Comparison of ENCODE assay signal across 29 cellular contexts in the genomic region with DNA sequence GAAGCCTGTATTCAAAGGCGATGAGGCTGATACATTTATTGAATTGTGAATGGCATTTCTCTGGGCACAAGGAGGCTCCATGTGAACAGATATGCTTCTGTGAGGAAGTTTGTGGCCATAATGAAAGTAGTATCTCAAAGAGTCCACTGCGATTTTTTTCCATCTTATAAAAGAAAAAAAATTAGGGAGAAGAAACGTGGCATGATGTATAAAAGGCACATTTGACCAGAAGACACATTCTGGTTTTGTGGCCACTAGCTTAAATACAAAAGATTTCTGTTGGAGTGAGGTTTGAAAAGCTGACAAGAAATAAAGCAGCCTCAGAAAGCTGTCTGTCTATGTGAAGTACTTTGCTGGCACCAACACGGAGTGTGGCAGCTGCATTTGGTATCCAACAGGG.
"Had no signal": no experiment of that assay in that cellular context is flagged by ENCODE, and none has a peak within 500 bp of the region (broad histone marks: within the 10 kb centered on the region; RNA-seq: fewer than 3 reads in every experiment).

No MANE protein-coding gene starts in this region.

- H3K27ac Mint-ChIP-seq: activated naive CD4-positive, alpha-beta T cell treated with anti-CD3 and anti-CD28 coated beads, Interleukin-2, amount 10 ng/mL, durations not matched to agents 7 days and 5 days; activated naive CD8-positive, alpha-beta T cell treated with anti-CD3 and anti-CD28 coated beads, Interleukin-2, amount 10 ng/mL, durations not matched to agents 7 days and 5 days; activated T-helper 1 cell treated with anti-CD3 and anti-CD28 coated beads, Interleukin-12 subunit alpha, Interleukin-12 subunit beta, Interleukin-2, Interleukin-4 antibody, amounts not matched to agents 30 ng/mL and 10 ng/mL and 1 ng/mL, durations not matched to agents 14 hours and 24 hours and 36 hours; effector memory CD8-positive, alpha-beta T cell; natural killer cell; neural progenitor cell; progenitor cell of endocrine pancreas; T-helper 17 cell had no signal

- H3K9me3 Mint-ChIP-seq: activated naive CD4-positive, alpha-beta T cell treated with anti-CD3 and anti-CD28 coated beads, Interleukin-2, amount 10 ng/mL, durations not matched to agents 7 days and 5 days; activated T-helper 1 cell treated with anti-CD3 and anti-CD28 coated beads, Interleukin-12 subunit alpha, Interleukin-12 subunit beta, Interleukin-2, Interleukin-4 antibody, amounts not matched to agents 30 ng/mL and 10 ng/mL and 1 ng/mL, durations not matched to agents 14 hours and 24 hours and 36 hours; effector memory CD8-positive, alpha-beta T cell; natural killer cell had no signal

- H3K4me1 Mint-ChIP-seq: activated naive CD4-positive, alpha-beta T cell treated with anti-CD3 and anti-CD28 coated beads, Interleukin-2, amount 10 ng/mL, durations not matched to agents 7 days and 5 days; activated naive CD8-positive, alpha-beta T cell treated with anti-CD3 and anti-CD28 coated beads, Interleukin-2, amount 10 ng/mL, durations not matched to agents 7 days and 5 days; natural killer cell; T-helper 17 cell had no signal

- H3K27me3 Mint-ChIP-seq: activated naive CD4-positive, alpha-beta T cell treated with anti-CD3 and anti-CD28 coated beads, Interleukin-2, amount 10 ng/mL, durations not matched to agents 7 days and 5 days had no signal

- ATAC-seq: activated CD4-positive, CD25-positive, alpha-beta regulatory T cell treated with anti-CD3 and anti-CD28 coated beads, Interleukin-2, amount 50 U/mL, for 24 hours; effector memory CD8-positive, alpha-beta T cell; heart right ventricle; left lobe of liver; lower lobe of right lung; natural killer cell; right lobe of liver; stimulated activated naive CD8-positive, alpha-beta T cell treated with anti-CD3 and anti-CD28 coated beads, Interleukin-15, Interleukin-2, amounts not matched to agents 100 U/mL and 50 U/mL, for 24 hours; T-helper 17 cell had no signal

- DNase-seq: activated CD4-positive, alpha-beta T cell treated with anti-CD3 and anti-CD28 coated beads for 48 hours; activated CD4-positive, alpha-beta T cell treated with anti-CD3 and anti-CD28 coated beads, Interleukin-2, amount 50 U/mL, for 48 hours; activated CD8-positive, alpha-beta memory T cell treated with anti-CD3 and anti-CD28 coated beads, Interleukin-2, amount 50 U/mL, for 4 hours; activated effector memory CD4-positive, alpha-beta T cell treated with anti-CD3 and anti-CD28 coated beads, Interleukin-2, amount 50 U/mL, for 16 hours; activated naive CD4-positive, alpha-beta T cell treated with anti-CD3 and anti-CD28 coated beads, Interleukin-2, amount 10 ng/mL, durations not matched to agents 7 days and 5 days; activated naive CD8-positive, alpha-beta T cell treated with anti-CD3 and anti-CD28 coated beads, Interleukin-2, amount 10 ng/mL, durations not matched to agents 7 days and 5 days; activated T-cell treated with anti-CD3 and anti-CD28 coated beads, Interleukin-2, amount 50 U/mL, for 1 hour; cortex of kidney; effector memory CD8-positive, alpha-beta T cell; erythroblast; heart right ventricle; kidney glomerular epithelial cell; lower lobe of right lung; mesendoderm; natural killer cell; occipital lobe; right lobe of liver; stimulated activated CD4-positive, alpha-beta T cell treated with anti-CD3 and anti-CD28 coated beads, Interleukin-12 subunit alpha, Interleukin-12 subunit beta, amount 100 ng/mL, for 4 hours; stimulated activated CD4-positive, alpha-beta T cell treated with anti-CD3 and anti-CD28 coated beads, Interleukin-4, amount 100 ng/mL, for 1 hour; stimulated activated naive CD8-positive, alpha-beta T cell treated with anti-CD3 and anti-CD28 coated beads, Interleukin-15, Interleukin-2, amounts not matched to agents 100 U/mL and 50 U/mL, for 24 hours; T-helper 17 cell; T1000; trophoblast cell; WERI-Rb-1 had no signal

- H3K4me3 Mint-ChIP-seq: activated naive CD4-positive, alpha-beta T cell treated with anti-CD3 and anti-CD28 coated beads, Interleukin-2, amount 10 ng/mL, durations not matched to agents 7 days and 5 days; activated naive CD8-positive, alpha-beta T cell treated with anti-CD3 and anti-CD28 coated beads, Interleukin-2, amount 10 ng/mL, durations not matched to agents 7 days and 5 days; activated T-helper 1 cell treated with anti-CD3 and anti-CD28 coated beads, Interleukin-12 subunit alpha, Interleukin-12 subunit beta, Interleukin-2, Interleukin-4 antibody, amounts not matched to agents 30 ng/mL and 10 ng/mL and 1 ng/mL, durations not matched to agents 14 hours and 24 hours and 36 hours; effector memory CD8-positive, alpha-beta T cell; natural killer cell; neural progenitor cell; T-helper 17 cell had no signal

- H3K36me3 Mint-ChIP-seq: activated naive CD4-positive, alpha-beta T cell treated with anti-CD3 and anti-CD28 coated beads, Interleukin-2, amount 10 ng/mL, durations not matched to agents 7 days and 5 days; activated naive CD8-positive, alpha-beta T cell treated with anti-CD3 and anti-CD28 coated beads, Interleukin-2, amount 10 ng/mL, durations not matched to agents 7 days and 5 days; natural killer cell; neural progenitor cell had no signal
